In genomic region chr1:220301630-220302029, GRCh38 we compare ENCODE assay signal across 17 cellular contexts. TPM values are rescaled to one million over a fixed set of nuclear protein-coding genes. Genes with fewer than 3 reads are reported as not detected.
A peak's percentile ranks its signal among the peaks of the same experiment; 100 is the strongest.
DNase-seq lines count a peak whose midpoint lies in the region; ATAC-seq and TF ChIP-seq lines count a peak whose summit lies in the region.
"Had no signal": no experiment of that assay in that cellular context is flagged by ENCODE, and none has a peak within 500 bp of the region (broad histone marks: within the 10 kb centered on the region; RNA-seq: fewer than 3 reads in every experiment).

No MANE protein-coding gene starts in this region.

- no peak overlapping the region for H3K4me2 ChIP-seq in hepatocyte
- H3K4me2 ChIP-seq: BLaER1 had no signal

- TF ChIP-seq CTCF in hepatocyte (IDR thresholded peaks at IDR 0.05; ENCODE audit: poor library complexity) (no peak), thyroid gland (IDR thresholded peaks at IDR 0.05) (no peak)

- peaks cover 7% of the 10 kb centered on the region for H3K4me1 ChIP-seq in hepatocyte (ENCODE audit: insufficient read depth)
- peaks cover 10 to 16% of the 10 kb centered on the region in 2 donors for H3K4me1 ChIP-seq in thyroid gland
- H3K4me1 ChIP-seq: BLaER1 had no signal

- no peak overlapping the region for H2AFZ ChIP-seq in hepatocyte

- DNase-seq in LHCN-M2 (ENCODE audit: low read depth) (peak; percentile 2), hepatocyte (ENCODE audit: low spot score) (no peak), thyroid gland (no peak), NCI-H345 (lab: John Stamatoyannopoulos, UW) (no peak)
- DNase-seq in stimulated activated CD4-positive, alpha-beta T cell treated with anti-CD3 and anti-CD28 coated beads, Interleukin-12 subunit alpha, Interleukin-12 subunit beta, amount 100 ng/mL, for 4 hours, result no peak
- DNase-seq: DMS 273 treated with DMSO at 0.1 percent for 48 hours, KBM-7, NCI-H1105 treated with DMSO at 0.1 percent for 48 hours, NCI-H187 treated with DMSO at 0.1 percent for 48 hours, NCI-H510A treated with DMSO at 0.1 percent for 48 hours had no signal

- H3K27me3 ChIP-seq in hepatocyte, result no peaks in the 10 kb centered on the region
- H3K27me3 ChIP-seq in thyroid gland, result no peaks in the 10 kb centered on the region
- H3K27me3 ChIP-seq: BLaER1, MG63, SJSA1 had no signal

- H3K9me3 ChIP-seq in hepatocyte (ENCODE audit: low read depth) (no peaks in the 10 kb centered on the region), thyroid gland (no peaks in the 10 kb centered on the region)
- H3K9me3 ChIP-seq: BLaER1, MG63, SJSA1 had no signal

- no peak overlapping the region for H3K4me3 ChIP-seq in hepatocyte
- H3K4me3 ChIP-seq in thyroid gland (replicated peaks in 1 of 3), result no peak overlapping the region
- H3K4me3 ChIP-seq: BLaER1, MG63, SJSA1 had no signal

- WGBS in hepatocyte (ENCODE audit: low lambda C conversion rate, missing lambda C conversion rate), result 50% methylated on average over 2 of the region's 2 CpGs
- WGBS in thyroid gland, 2 donors, result 36 to 39% methylated on average over 2 of the region's 2 CpGs

- H3K27ac ChIP-seq in hepatocyte (peak overlapping the region; percentile 95), thyroid gland (peak overlapping the region; percentile 80 to 92 (median 84))
- H3K27ac ChIP-seq: BLaER1, HL-60, SJSA1 had no signal

- no peaks in the 10 kb centered on the region for H4K20me1 ChIP-seq in hepatocyte (ENCODE audit: insufficient read depth, poor library complexity, severe bottlenecking)
- H4K20me1 ChIP-seq: BLaER1 had no signal

- ATAC-seq in SK-N-SH treated with all-trans-retinoic acid at 6 μM for 48 hours (no peak), HG03457 (IDR thresholded peaks at IDR 0.05; ENCODE audit: unreplicated experiment) (no peak)
- ATAC-seq: HCT116 had no signal

- no peaks in the 10 kb centered on the region for H3K9me2 ChIP-seq in hepatocyte (replicated peaks; ENCODE audit: insufficient read depth)

- TF ChIP-seq POLR2A in thyroid gland (IDR thresholded peaks at IDR 0.05), result no peak

- H3K79me2 ChIP-seq in hepatocyte, result no peaks in the 10 kb centered on the region

- intact Hi-C loops in thyroid gland (cut with DNase I), result no loop called here

- H3K36me3 ChIP-seq in hepatocyte (replicated peaks; ENCODE audit: insufficient read depth, low read depth) (no peaks in the 10 kb centered on the region), thyroid gland (no peaks in the 10 kb centered on the region)
- H3K36me3 ChIP-seq: BLaER1, MG63, SJSA1 had no signal

TF ChIP-seq in SK-N-SH treated with all-trans-retinoic acid at 6 μM for 48 hours, 23 proteins besides CTCF, POLR2A, EP300 and RAD21:
- TF ChIP-seq POU6F1 (CRISPR knock-in tag; IDR thresholded peaks at IDR 0.05; ENCODE audit: borderline replicate concordance, low read depth), result no peak
- 0 out of 2 replicates have a peak, but pooled peaks have one; percentile 9 for TF ChIP-seq TOX (CRISPR knock-in tag; IDR thresholded peaks at IDR 0.05; ENCODE audit: borderline replicate concordance)
- no peak for TF ChIP-seq ZNF8 (CRISPR knock-in tag; IDR thresholded peaks at IDR 0.05)

RNA-seq across cellular contexts. Expression of gene RAB3GAP2, which starts 29.4 kb away (rescaled TPM):
- 20.9 and 21.6 TPM in 2 replicates for total RNA-seq in LHCN-M2 (2014; rRNA removed)
- 7.3 TPM for polyA plus RNA-seq in LHCN-M2 (2012)
- total RNA-seq in hepatocyte, result 25.2 and 31.6 TPM in 2 replicates
- polyA plus RNA-seq in hepatocyte, result 12.6 and 13.7 TPM in 2 replicates
- 10 to 100 TPM; 37.0 to 53.1 (median 42.9) TPM for total RNA-seq in thyroid gland
